Comparison of ENCODE assay signal across 2 cellular contexts in genomic region chr1:207606362-207606755, GRCh38.
TF ChIP-seq lines count a peak whose summit lies in the region.

No MANE protein-coding gene starts in this region.

TF ChIP-seq in HepG2, 621 proteins besides CTCF, POLR2A, EP300 and RAD21:
- peak in 1 of 2 experiments; percentile 53; a peak in 2 of 4 replicates for TF ChIP-seq MAFK (conservative IDR thresholded peaks at IDR 0.05 in 1 of 2, IDR thresholded peaks at IDR 0.05 in 1 of 2; ENCODE audit: low read length in 2 of 2)
- TF ChIP-seq MAFF (IDR thresholded peaks at IDR 0.05; ENCODE audit: low read depth, low read length) = 0 out of 2 replicates have a peak, but pooled peaks have one; percentile 9
- TF ChIP-seq JUNB (CRISPR knock-in tag; IDR thresholded peaks at IDR 0.05; ENCODE audit: borderline replicate concordance) = no peak
- TF ChIP-seq, protein P1, sequence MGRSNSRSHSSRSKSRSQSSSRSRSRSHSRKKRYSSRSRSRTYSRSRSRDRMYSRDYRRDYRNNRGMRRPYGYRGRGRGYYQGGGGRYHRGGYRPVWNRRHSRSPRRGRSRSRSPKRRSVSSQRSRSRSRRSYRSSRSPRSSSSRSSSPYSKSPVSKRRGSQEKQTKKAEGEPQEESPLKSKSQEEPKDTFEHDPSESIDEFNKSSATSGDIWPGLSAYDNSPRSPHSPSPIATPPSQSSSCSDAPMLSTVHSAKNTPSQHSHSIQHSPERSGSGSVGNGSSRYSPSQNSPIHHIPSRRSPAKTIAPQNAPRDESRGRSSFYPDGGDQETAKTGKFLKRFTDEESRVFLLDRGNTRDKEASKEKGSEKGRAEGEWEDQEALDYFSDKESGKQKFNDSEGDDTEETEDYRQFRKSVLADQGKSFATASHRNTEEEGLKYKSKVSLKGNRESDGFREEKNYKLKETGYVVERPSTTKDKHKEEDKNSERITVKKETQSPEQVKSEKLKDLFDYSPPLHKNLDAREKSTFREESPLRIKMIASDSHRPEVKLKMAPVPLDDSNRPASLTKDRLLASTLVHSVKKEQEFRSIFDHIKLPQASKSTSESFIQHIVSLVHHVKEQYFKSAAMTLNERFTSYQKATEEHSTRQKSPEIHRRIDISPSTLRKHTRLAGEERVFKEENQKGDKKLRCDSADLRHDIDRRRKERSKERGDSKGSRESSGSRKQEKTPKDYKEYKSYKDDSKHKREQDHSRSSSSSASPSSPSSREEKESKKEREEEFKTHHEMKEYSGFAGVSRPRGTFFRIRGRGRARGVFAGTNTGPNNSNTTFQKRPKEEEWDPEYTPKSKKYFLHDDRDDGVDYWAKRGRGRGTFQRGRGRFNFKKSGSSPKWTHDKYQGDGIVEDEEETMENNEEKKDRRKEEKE (IDR thresholded peaks at IDR 0.05) = no peak
- TF ChIP-seq, protein P2, sequence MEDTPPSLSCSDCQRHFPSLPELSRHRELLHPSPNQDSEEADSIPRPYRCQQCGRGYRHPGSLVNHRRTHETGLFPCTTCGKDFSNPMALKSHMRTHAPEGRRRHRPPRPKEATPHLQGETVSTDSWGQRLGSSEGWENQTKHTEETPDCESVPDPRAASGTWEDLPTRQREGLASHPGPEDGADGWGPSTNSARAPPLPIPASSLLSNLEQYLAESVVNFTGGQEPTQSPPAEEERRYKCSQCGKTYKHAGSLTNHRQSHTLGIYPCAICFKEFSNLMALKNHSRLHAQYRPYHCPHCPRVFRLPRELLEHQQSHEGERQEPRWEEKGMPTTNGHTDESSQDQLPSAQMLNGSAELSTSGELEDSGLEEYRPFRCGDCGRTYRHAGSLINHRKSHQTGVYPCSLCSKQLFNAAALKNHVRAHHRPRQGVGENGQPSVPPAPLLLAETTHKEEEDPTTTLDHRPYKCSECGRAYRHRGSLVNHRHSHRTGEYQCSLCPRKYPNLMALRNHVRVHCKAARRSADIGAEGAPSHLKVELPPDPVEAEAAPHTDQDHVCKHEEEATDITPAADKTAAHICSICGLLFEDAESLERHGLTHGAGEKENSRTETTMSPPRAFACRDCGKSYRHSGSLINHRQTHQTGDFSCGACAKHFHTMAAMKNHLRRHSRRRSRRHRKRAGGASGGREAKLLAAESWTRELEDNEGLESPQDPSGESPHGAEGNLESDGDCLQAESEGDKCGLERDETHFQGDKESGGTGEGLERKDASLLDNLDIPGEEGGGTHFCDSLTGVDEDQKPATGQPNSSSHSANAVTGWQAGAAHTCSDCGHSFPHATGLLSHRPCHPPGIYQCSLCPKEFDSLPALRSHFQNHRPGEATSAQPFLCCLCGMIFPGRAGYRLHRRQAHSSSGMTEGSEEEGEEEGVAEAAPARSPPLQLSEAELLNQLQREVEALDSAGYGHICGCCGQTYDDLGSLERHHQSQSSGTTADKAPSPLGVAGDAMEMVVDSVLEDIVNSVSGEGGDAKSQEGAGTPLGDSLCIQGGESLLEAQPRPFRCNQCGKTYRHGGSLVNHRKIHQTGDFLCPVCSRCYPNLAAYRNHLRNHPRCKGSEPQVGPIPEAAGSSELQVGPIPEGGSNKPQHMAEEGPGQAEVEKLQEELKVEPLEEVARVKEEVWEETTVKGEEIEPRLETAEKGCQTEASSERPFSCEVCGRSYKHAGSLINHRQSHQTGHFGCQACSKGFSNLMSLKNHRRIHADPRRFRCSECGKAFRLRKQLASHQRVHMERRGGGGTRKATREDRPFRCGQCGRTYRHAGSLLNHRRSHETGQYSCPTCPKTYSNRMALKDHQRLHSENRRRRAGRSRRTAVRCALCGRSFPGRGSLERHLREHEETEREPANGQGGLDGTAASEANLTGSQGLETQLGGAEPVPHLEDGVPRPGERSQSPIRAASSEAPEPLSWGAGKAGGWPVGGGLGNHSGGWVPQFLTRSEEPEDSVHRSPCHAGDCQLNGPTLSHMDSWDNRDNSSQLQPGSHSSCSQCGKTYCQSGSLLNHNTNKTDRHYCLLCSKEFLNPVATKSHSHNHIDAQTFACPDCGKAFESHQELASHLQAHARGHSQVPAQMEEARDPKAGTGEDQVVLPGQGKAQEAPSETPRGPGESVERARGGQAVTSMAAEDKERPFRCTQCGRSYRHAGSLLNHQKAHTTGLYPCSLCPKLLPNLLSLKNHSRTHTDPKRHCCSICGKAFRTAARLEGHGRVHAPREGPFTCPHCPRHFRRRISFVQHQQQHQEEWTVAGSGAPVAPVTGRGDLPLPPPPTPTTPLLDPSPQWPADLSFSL (CRISPR knock-in tag; IDR thresholded peaks at IDR 0.05) = no peak

TF ChIP-seq in K562, 482 proteins besides CTCF, POLR2A, EP300 and RAD21:
- TF ChIP-seq ZNF316 (IDR thresholded peaks at IDR 0.05) = peak; percentile 66
- TF ChIP-seq MBD2 (IDR thresholded peaks at IDR 0.05; ENCODE audit: borderline replicate concordance, low read depth) = no peak
- peak; percentile 30; the same call in 1 of the 2 replicates for TF ChIP-seq C11orf30 (IDR thresholded peaks at IDR 0.05; ENCODE audit: low read depth)
- 0 out of 2 replicates have a peak, but pooled peaks have one; percentile 18 for TF ChIP-seq MAFG (tag; conservative IDR thresholded peaks at IDR 0.05)
- no peak for TF ChIP-seq ZNF311 (CRISPR knock-in tag; IDR thresholded peaks at IDR 0.05)
- peak; percentile 63; the same call in 1 of the 2 replicates for TF ChIP-seq DMBX1 (CRISPR knock-in tag; IDR thresholded peaks at IDR 0.05; ENCODE audit: borderline replicate concordance)
- peak in 1 of 2 experiments; percentile 80; a peak in 1 of 4 replicates for TF ChIP-seq NONO (IDR thresholded peaks at IDR 0.05; ENCODE audit: low read depth in 2 of 2, low read length in 1 of 2)
- no peak for TF ChIP-seq SMARCB1 (IDR thresholded peaks at IDR 0.05; ENCODE audit: insufficient read length, low read depth)
- peak; percentile 40 for TF ChIP-seq MAFF (IDR thresholded peaks at IDR 0.05; ENCODE audit: low read length)
- no peak for TF ChIP-seq THRB (CRISPR knock-in tag; conservative IDR thresholded peaks at IDR 0.05)
